Comparison of ENCODE assay signal across 8 cellular contexts in genomic region chr15:78871483-78872127, GRCh38. TPM values are rescaled to one million over a fixed set of nuclear protein-coding genes. Genes with fewer than 3 reads are reported as not detected.
A peak's percentile ranks its signal among the peaks of the same experiment; 100 is the strongest.
DNase-seq lines count a peak whose midpoint lies in the region; ATAC-seq and TF ChIP-seq lines count a peak whose summit lies in the region.
"Not testable (repeated sequence)": the region's sequence is repeated elsewhere in the genome, so short reads cannot be mapped to it uniquely, and the experiment has no call there.

No MANE protein-coding gene starts in this region.

- not testable (repeated sequence) for TF ChIP-seq EP300 in SK-N-SH (IDR thresholded peaks at IDR 0.05; ENCODE audit: borderline replicate concordance in 1 of 2, low read depth in 1 of 2, low read length in 1 of 2)

- not testable (repeated sequence) for H3K27me3 ChIP-seq in A673 (replicated peaks; ENCODE audit: insufficient read depth, low read depth, low read length, poor library complexity); HCT116 (ENCODE audit: insufficient read depth, low read length); SK-N-SH (ENCODE audit: insufficient read depth)

- H3K27ac Mint-ChIP-seq in activated T-helper 17 cell treated with anti-CD3 and anti-CD28 coated beads, Interleukin-2, amount 50 U/mL, for 72 hours, result peak overlapping the region; percentile 98
- H3K27ac Mint-ChIP-seq in natural killer cell treated with Interleukin-12 subunit alpha and Interleukin-12 subunit beta and Interleukin-15 and Interleukin-18, amount 100 ng/mL, for 72 hours, result peak overlapping the region; percentile 95 to 96

- BruUV-seq in A673 (replicated peaks; lab: Mats Ljungman, UMichigan); HCT116 (replicated peaks; lab: Mats Ljungman, UMichigan): not testable (repeated sequence)

- H3K9me3 ChIP-seq in A673 (ENCODE audit: low read depth, low read length, poor library complexity, severe bottlenecking); HCT116 (ENCODE audit: control insufficient read depth in 1 of 2, insufficient read depth in 1 of 2, low read depth in 1 of 2, low read length in 2 of 2); SK-N-SH: not testable (repeated sequence)

- not testable (repeated sequence) for ATAC-seq in HCT116; activated T-helper 17 cell treated with anti-CD3 and anti-CD28 coated beads, Interleukin-2, amount 50 U/mL, for 72 hours (replicated peaks); natural killer cell treated with Interleukin-12 subunit alpha and Interleukin-12 subunit beta and Interleukin-15 and Interleukin-18, amount 100 ng/mL, for 72 hours

- WGBS in SK-N-SH (ENCODE audit: low lambda C conversion rate), result 92% methylated on average over 24 of the region's 24 CpGs

- H3K9me2 ChIP-seq in HCT116 (ENCODE audit: insufficient read depth); SK-N-SH: not testable (repeated sequence)

- TF ChIP-seq CTCF in A673 (conservative IDR thresholded peaks at IDR 0.05; ENCODE audit: low read depth, low read length); HCT116 (IDR thresholded peaks at IDR 0.05 in 2 of 3, conservative IDR thresholded peaks at IDR 0.05 in 1 of 3; ENCODE audit: borderline replicate concordance in 1 of 3, insufficient read depth in 1 of 3, low read depth in 2 of 3, low read length in 2 of 3); SK-N-SH (IDR thresholded peaks at IDR 0.05): not testable (repeated sequence)

- H3K9ac ChIP-seq in HCT116 (ENCODE audit: low read length); SK-N-SH: not testable (repeated sequence)

- H4K20me1 ChIP-seq in HCT116 (ENCODE audit: insufficient read depth) (peaks cover 21% of the 10 kb centered on the region; the same call in 1 of the 2 replicates), SK-N-SH (ENCODE audit: insufficient read depth) (peaks cover 31% of the 10 kb centered on the region)

- peaks cover 42% of the 10 kb centered on the region for H3K36me3 Mint-ChIP-seq in activated T-helper 17 cell treated with anti-CD3 and anti-CD28 coated beads, Interleukin-2, amount 50 U/mL, for 72 hours (ENCODE audit: low read depth)
- not testable (repeated sequence) for H3K36me3 Mint-ChIP-seq in natural killer cell treated with Interleukin-12 subunit alpha and Interleukin-12 subunit beta and Interleukin-15 and Interleukin-18, amount 100 ng/mL, for 72 hours

- TF ChIP-seq RAD21 in HCT116 (IDR thresholded peaks at IDR 0.05; ENCODE audit: low read depth); SK-N-SH (IDR thresholded peaks at IDR 0.05; ENCODE audit: low read length): not testable (repeated sequence)

- DNase-seq in A673 (ENCODE audit: low spot score); HCT116 (ENCODE audit: low read depth, low spot score); SK-N-SH; natural killer cell treated with Interleukin-12 subunit alpha and Interleukin-12 subunit beta and Interleukin-15 and Interleukin-18, amount 100 ng/mL, for 72 hours (ENCODE audit: low spot score): not testable (repeated sequence)

- H3K9me3 Mint-ChIP-seq in activated T-helper 17 cell treated with anti-CD3 and anti-CD28 coated beads, Interleukin-2, amount 50 U/mL, for 72 hours; natural killer cell treated with Interleukin-12 subunit alpha and Interleukin-12 subunit beta and Interleukin-15 and Interleukin-18, amount 100 ng/mL, for 72 hours: not testable (repeated sequence)

- H3K36me3 ChIP-seq in A673 (ENCODE audit: insufficient read depth, low read length, poor library complexity, severe bottlenecking); HCT116 (ENCODE audit: control insufficient read depth in 1 of 2, insufficient read depth in 2 of 2, low read length in 2 of 2); SK-N-SH (replicated peaks in 1 of 2; ENCODE audit: control insufficient read depth in 1 of 2, insufficient read depth in 2 of 2, low read length in 1 of 2): not testable (repeated sequence)

- peaks cover 16% of the 10 kb centered on the region for H3K4me1 ChIP-seq in A673 (ENCODE audit: insufficient read depth, low read length, poor library complexity, severe bottlenecking)
- peaks cover 13 to 25% of the 10 kb centered on the region in 2 experiments; a peak in 3 of 4 replicates for H3K4me1 ChIP-seq in HCT116 (ENCODE audit: control insufficient read depth in 1 of 2, insufficient read depth in 2 of 2, low read length in 2 of 2)
- not testable (repeated sequence) for H3K4me1 ChIP-seq in SK-N-SH (ENCODE audit: control insufficient read depth in 1 of 2, insufficient read depth in 2 of 2, low read depth in 1 of 2, low read length in 1 of 2)

- not testable (repeated sequence) for H3K4me2 ChIP-seq in HCT116 (ENCODE audit: low read length); SK-N-SH

- not testable (repeated sequence) for H3K27me3 Mint-ChIP-seq in activated T-helper 17 cell treated with anti-CD3 and anti-CD28 coated beads, Interleukin-2, amount 50 U/mL, for 72 hours; natural killer cell treated with Interleukin-12 subunit alpha and Interleukin-12 subunit beta and Interleukin-15 and Interleukin-18, amount 100 ng/mL, for 72 hours

- POLR2A ChIA-PET in A673 (lab: Charles Lee; ENCODE audit: low non-redundant PET); SK-N-SH (lab: Yijun Ruan, JAX): not testable (repeated sequence)
- POLR2A ChIA-PET in HCT116 (lab: Charles Lee), result interaction anchor here (1.4 kb wide), 1 partner anchor 11 kb away, joined by 3 read pairs; no protein-coding TSS in a partner anchor

- H2AFZ ChIP-seq in HCT116 (ENCODE audit: low read depth, low read length, poor library complexity, severe bottlenecking), result peak overlapping the region; percentile 4
- H2AFZ ChIP-seq in SK-N-SH (ENCODE audit: low read depth), result peak overlapping the region; percentile 98

- RAD21 ChIA-PET in HCT116 (lab: Charles Lee; ENCODE audit: low non-redundant PET in 1 of 2, low total read pairs in 2 of 2, uncharacterized antibody in 2 of 2, unreplicated experiment in 2 of 2), result not testable (repeated sequence)

- TF ChIP-seq POLR2A in HCT116 (IDR thresholded peaks at IDR 0.05; ENCODE audit: borderline replicate concordance, extremely low read depth, insufficient read depth, insufficient read length), result not testable (repeated sequence)

- H3K4me1 Mint-ChIP-seq in activated T-helper 17 cell treated with anti-CD3 and anti-CD28 coated beads, Interleukin-2, amount 50 U/mL, for 72 hours, result peaks cover 18% of the 10 kb centered on the region
- H3K4me1 Mint-ChIP-seq in natural killer cell treated with Interleukin-12 subunit alpha and Interleukin-12 subunit beta and Interleukin-15 and Interleukin-18, amount 100 ng/mL, for 72 hours (ENCODE audit: low read depth in 2 of 2), result peaks cover 24 to 25% of the 10 kb centered on the region in 2 donors

- H3K79me2 ChIP-seq in HCT116 (ENCODE audit: insufficient read depth, low read length) (peaks cover 35% of the 10 kb centered on the region), SK-N-SH (ENCODE audit: insufficient read depth) (peaks cover 38% of the 10 kb centered on the region)

- intact Hi-C loops in A673 (cut with micrococcal nuclease; ENCODE audit: unreplicated experiment), result loop anchor here (5.0 kb wide), 1 partner anchor 1191 kb away; no protein-coding TSS in a partner anchor
- intact Hi-C loops in HCT116 (cut with micrococcal nuclease), result loop anchor here (5.0 kb wide), 1 partner anchor 114 kb away; no protein-coding TSS in a partner anchor

- not testable (repeated sequence) for H3K4me3 ChIP-seq in A673 (ENCODE audit: low read depth, low read length, poor library complexity, severe bottlenecking); HCT116 (replicated peaks in 1 of 2; ENCODE audit: low read depth in 1 of 2, low read length in 2 of 2); SK-N-SH (ENCODE audit: low read depth in 2 of 2, low read length in 1 of 2)
- H3K4me3 ChIP-seq in iPS-11a (ENCODE audit: low read depth, low read length), result peak overlapping the region; percentile 56
- H3K4me3 ChIP-seq in skin epidermis, result peak overlapping the region in 1 of 7 experiments; percentile 78

- peak overlapping the region; percentile 89 for H3K4me3 Mint-ChIP-seq in activated T-helper 17 cell treated with anti-CD3 and anti-CD28 coated beads, Interleukin-2, amount 50 U/mL, for 72 hours
- H3K4me3 Mint-ChIP-seq in natural killer cell treated with Interleukin-12 subunit alpha and Interleukin-12 subunit beta and Interleukin-15 and Interleukin-18, amount 100 ng/mL, for 72 hours, result peak overlapping the region; percentile 93

- peak overlapping the region; percentile 81 for H3K27ac ChIP-seq in A673 (ENCODE audit: low read depth, low read length, poor library complexity, severe bottlenecking)
- not testable (repeated sequence) for H3K27ac ChIP-seq in HCT116 (ENCODE audit: low read depth, low read length); SK-N-SH (ENCODE audit: low read depth in 2 of 2, low read length in 1 of 2)
- H3K27ac ChIP-seq in cingulate gyrus (ENCODE audit: low read depth, low read length), result peak overlapping the region; percentile 92
- H3K27ac ChIP-seq in skin epidermis, result peak overlapping the region in 11 of 21 experiments; percentile 95 to 100 (median 100)

- CTCF ChIA-PET in A673 (lab: Charles Lee), result not testable (repeated sequence)
- CTCF ChIA-PET in HCT116 (lab: Charles Lee), result interaction anchor here (1.0 kb wide), 1 partner anchor 61 kb away, joined by 3 read pairs; no protein-coding TSS in a partner anchor
- CTCF ChIA-PET in SK-N-SH (lab: Yijun Ruan, JAX), result interaction anchor here (2.9 to 4.7 kb wide), 3 partner anchors 11 to 61 kb away, joined by 11 to 27 read pairs (median 17); partner anchors contain the start of gene ADAMTS7

- peaks cover 15% of the 10 kb centered on the region for H3F3A ChIP-seq in SK-N-SH (replicated peaks; ENCODE audit: insufficient read depth)

RNA-seq across cellular contexts. Expression of gene MORF4L1, which starts 1.1 kb away (rescaled TPM):
- 428 and 451 TPM in 2 replicates for total RNA-seq in A673 (2021)
- 273 TPM for total RNA-seq in HCT116 (2021; ENCODE audit: unreplicated experiment)
- polyA plus RNA-seq in HCT116 (2012), result 137 and 219 TPM in 2 replicates
- 163 and 174 TPM in 2 replicates for polyA plus RNA-seq in SK-N-SH (2012; rRNA removed)
- polyA plus RNA-seq in SK-N-SH (2012; cell fraction: cytosol; rRNA removed), result 248 and 402 TPM in 2 replicates
- 56.0 and 94.9 TPM in 2 replicates for polyA plus RNA-seq in SK-N-SH (2012; cell fraction: nucleus; rRNA removed)
- 100 to 1,000 TPM; 242 to 244 TPM for total RNA-seq in activated T-helper 17 cell treated with anti-CD3 and anti-CD28 coated beads, Interleukin-2, amount 50 U/mL, for 72 hours
- total RNA-seq in natural killer cell treated with Interleukin-12 subunit alpha and Interleukin-12 subunit beta and Interleukin-15 and Interleukin-18, amount 100 ng/mL, for 72 hours, result 100 to 1,000 TPM; 134 to 226 TPM
